In genomic region chr1:207241164-207241934, GRCh38 we compare ENCODE assay signal across 17 cellular contexts.
A peak's percentile ranks its signal among the peaks of the same experiment; 100 is the strongest.
DNase-seq lines count a peak whose midpoint lies in the region; ATAC-seq and TF ChIP-seq lines count a peak whose summit lies in the region.
"Had no signal": no experiment of that assay in that cellular context is flagged by ENCODE, and none has a peak within 500 bp of the region (broad histone marks: within the 10 kb centered on the region; RNA-seq: fewer than 3 reads in every experiment).

No MANE protein-coding gene starts in this region.

- in situ Hi-C loops in ACHN (cut with HindIII; ENCODE audit: low pct_ligation_motif_present, low pct_unique_long_range_greater_than_20kb, low sequenced_read_pairs) = no loop called here

- H3K27ac Mint-ChIP-seq in type B pancreatic cell = peak overlapping the region; percentile 73
- H3K27ac Mint-ChIP-seq: activated T-helper 17 cell treated with anti-CD3 and anti-CD28 coated beads, Interleukin-2, amount 50 U/mL, for 72 hours; brain had no signal

- intact Hi-C loops in left colon (cut with DNase I, micrococcal nuclease) = no loop called here

- DNase-seq in HuH-7.5 (ENCODE audit: low spot score) = peak; percentile 12
- peak; percentile 8 for DNase-seq in astrocyte of the hippocampus (ENCODE audit: low read depth, low spot score)
- no peak for DNase-seq in left colon
- no peak for DNase-seq in type B pancreatic cell (ENCODE audit: extremely low spot score, unreplicated experiment)
- DNase-seq in ACHN = no peak
- DNase-seq in stimulated activated CD4-positive, alpha-beta T cell treated with anti-CD3 and anti-CD28 coated beads, Interleukin-12 subunit alpha, Interleukin-12 subunit beta, amount 100 ng/mL, for 4 hours = no peak
- DNase-seq in NCI-H1930 (lab: John Stamatoyannopoulos, UW) = no peak
- DNase-seq: activated CD4-positive, alpha-beta T cell treated with anti-CD3 and anti-CD28 coated beads, Interleukin-2, amount 50 U/mL, for 48 hours; BE2C; DMS79; foreskin melanocyte; NCI-H2107; NCI-H774; SIG-M5 had no signal

- peaks cover 4% of the 10 kb centered on the region for H3K4me1 Mint-ChIP-seq in type B pancreatic cell (ENCODE audit: unreplicated experiment)
- H3K4me1 Mint-ChIP-seq: activated T-helper 17 cell treated with anti-CD3 and anti-CD28 coated beads, Interleukin-2, amount 50 U/mL, for 72 hours; brain had no signal

- H3K4me3 Mint-ChIP-seq in type B pancreatic cell = peak overlapping the region; percentile 15
- H3K4me3 Mint-ChIP-seq: activated T-helper 17 cell treated with anti-CD3 and anti-CD28 coated beads, Interleukin-2, amount 50 U/mL, for 72 hours; brain had no signal

- H3K9me3 Mint-ChIP-seq in type B pancreatic cell = no peaks in the 10 kb centered on the region
- H3K9me3 Mint-ChIP-seq: activated T-helper 17 cell treated with anti-CD3 and anti-CD28 coated beads, Interleukin-2, amount 50 U/mL, for 72 hours had no signal

- ATAC-seq in left colon = peak; percentile 83
- ATAC-seq in HG02973 (IDR thresholded peaks at IDR 0.05; ENCODE audit: unreplicated experiment) = no peak
- ATAC-seq: activated T-helper 17 cell treated with anti-CD3 and anti-CD28 coated beads, Interleukin-2, amount 50 U/mL, for 72 hours had no signal

- no peaks in the 10 kb centered on the region for H3K36me3 Mint-ChIP-seq in type B pancreatic cell
- H3K36me3 Mint-ChIP-seq: brain had no signal

- H3K27me3 Mint-ChIP-seq in type B pancreatic cell = peaks cover 4% of the 10 kb centered on the region
- H3K27me3 Mint-ChIP-seq: brain had no signal

- no peak for TF ChIP-seq CTCF in type B pancreatic cell (conservative IDR thresholded peaks at IDR 0.05)

Comparison
In these comparisons a context has a peak if more than half of its experiments do, and no peak if none do; other contexts are left out.
1. DNase-seq: peak in HuH-7.5 (single experiment) and astrocyte of the hippocampus (single experiment); none in left colon (0 of 2), type B pancreatic cell (single experiment), ACHN (single experiment), stimulated activated CD4-positive, alpha-beta T cell treated with anti-CD3 and anti-CD28 coated beads, Interleukin-12 subunit alpha, Interleukin-12 subunit beta, amount 100 ng/mL, for 4 hours (single experiment) and NCI-H1930 (0 of 2).